ENCODE assay signal across 1 cellular context in the genomic region with DNA sequence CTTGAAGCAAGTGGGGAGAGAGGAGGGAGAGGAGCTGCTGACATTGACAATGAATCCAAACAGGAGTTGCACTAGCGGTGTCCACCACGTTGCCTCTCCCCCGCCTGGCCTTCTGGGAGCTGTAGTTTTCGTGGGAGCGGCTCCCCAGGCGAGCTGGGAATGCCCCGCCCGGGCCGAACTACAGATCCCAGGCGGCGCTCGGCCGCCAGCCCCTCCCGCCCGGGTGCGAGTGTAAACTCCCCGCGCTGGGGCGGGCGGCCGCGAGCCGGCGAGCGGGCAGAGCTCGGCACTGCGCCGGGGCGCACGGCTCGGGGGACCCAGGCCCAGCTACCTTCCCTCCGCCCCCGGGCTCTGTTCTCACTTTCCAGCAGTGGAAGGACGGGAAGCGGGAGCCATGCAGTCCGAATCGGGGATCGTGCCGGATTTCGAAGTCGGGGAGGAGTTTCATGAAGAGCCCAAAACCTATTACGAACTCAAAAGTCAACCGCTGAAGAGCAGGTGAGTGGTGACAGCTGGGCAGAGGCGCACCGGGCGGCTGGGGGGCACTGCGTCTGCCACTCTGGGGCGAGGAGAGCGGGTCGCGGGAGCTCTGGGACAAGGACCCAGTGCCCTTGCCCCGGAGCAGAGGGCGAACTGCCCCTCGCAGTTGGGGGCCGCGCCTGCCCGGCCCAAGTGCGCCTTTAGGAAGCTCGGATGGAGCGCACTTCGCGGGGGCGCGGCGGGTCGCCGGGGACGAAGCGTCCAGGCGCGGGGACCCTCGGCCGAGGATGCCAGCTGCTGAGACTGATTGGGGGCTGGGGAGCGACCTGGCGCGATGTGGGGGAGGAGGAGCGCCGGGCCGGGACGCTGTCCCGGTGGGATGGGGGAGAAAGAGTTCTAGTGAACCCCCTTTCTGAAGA.
TF ChIP-seq lines count a peak whose summit lies in the region.

Gene MITF (plus strand): TSS at position 261 of the 899 bp plus-strand sequence. CDS start 134 bp downstream, at position 395.

TF ChIP-seq in H1, 55 proteins besides CTCF, POLR2A, EP300 and RAD21 (continued from another document):
- TF ChIP-seq RBBP5 (IDR thresholded peaks at IDR 0.05; ENCODE audit: borderline replicate concordance, low read depth, low read length), result peak; percentile 92
- 0 out of 2 replicates have a peak, but pooled peaks have one; percentile 41 for TF ChIP-seq PHF8 (conservative IDR thresholded peaks at IDR 0.05; ENCODE audit: low read depth, low read length)
- no peak for TF ChIP-seq RFX5 (IDR thresholded peaks at IDR 0.05; ENCODE audit: borderline replicate concordance, low read depth, low read length)
- peak; percentile 48 for TF ChIP-seq CREB1 (IDR thresholded peaks at IDR 0.05)
- peak; percentile 49; the same call in 1 of the 2 replicates for TF ChIP-seq ATF3 (IDR thresholded peaks at IDR 0.05; ENCODE audit: insufficient read depth, low read depth, low read length)
- TF ChIP-seq TAF1 (IDR thresholded peaks at IDR 0.05; ENCODE audit: low read depth, low read length), result no peak
- TF ChIP-seq EZH2 (IDR thresholded peaks at IDR 0.05; ENCODE audit: low read depth, low read length, severe bottlenecking), result peak; percentile 48
- TF ChIP-seq, protein P1, sequence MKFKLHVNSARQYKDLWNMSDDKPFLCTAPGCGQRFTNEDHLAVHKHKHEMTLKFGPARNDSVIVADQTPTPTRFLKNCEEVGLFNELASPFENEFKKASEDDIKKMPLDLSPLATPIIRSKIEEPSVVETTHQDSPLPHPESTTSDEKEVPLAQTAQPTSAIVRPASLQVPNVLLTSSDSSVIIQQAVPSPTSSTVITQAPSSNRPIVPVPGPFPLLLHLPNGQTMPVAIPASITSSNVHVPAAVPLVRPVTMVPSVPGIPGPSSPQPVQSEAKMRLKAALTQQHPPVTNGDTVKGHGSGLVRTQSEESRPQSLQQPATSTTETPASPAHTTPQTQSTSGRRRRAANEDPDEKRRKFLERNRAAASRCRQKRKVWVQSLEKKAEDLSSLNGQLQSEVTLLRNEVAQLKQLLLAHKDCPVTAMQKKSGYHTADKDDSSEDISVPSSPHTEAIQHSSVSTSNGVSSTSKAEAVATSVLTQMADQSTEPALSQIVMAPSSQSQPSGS (IDR thresholded peaks at IDR 0.05; ENCODE audit: low read length), result no peak
- peak; percentile 25; the same call in 1 of the 2 replicates for TF ChIP-seq YY1 (IDR thresholded peaks at IDR 0.05; ENCODE audit: low read depth, low read length)
- peak in 1 of 2 experiments; percentile 95; a peak in 2 of 4 replicates for TF ChIP-seq HDAC2 (IDR thresholded peaks at IDR 0.05; ENCODE audit: borderline replicate concordance in 1 of 2, low read depth in 2 of 2, low read length in 2 of 2)
- TF ChIP-seq JUN (IDR thresholded peaks at IDR 0.05; ENCODE audit: low read depth, low read length), result no peak
- TF ChIP-seq SUZ12 (IDR thresholded peaks at IDR 0.05; ENCODE audit: low read length), result no peak; the same call in 1 of the 2 replicates
- TF ChIP-seq E2F6 (IDR thresholded peaks at IDR 0.05), result no peak
- no peak for TF ChIP-seq POLR2AphosphoS5 (IDR thresholded peaks at IDR 0.05; ENCODE audit: low read depth, low read length)
- no peak for TF ChIP-seq GABPA (IDR thresholded peaks at IDR 0.05; ENCODE audit: borderline replicate concordance, insufficient read depth, low read length)
- no peak for TF ChIP-seq BRCA1 (IDR thresholded peaks at IDR 0.05; ENCODE audit: low read depth, low read length)
- TF ChIP-seq KDM4A (IDR thresholded peaks at IDR 0.05; ENCODE audit: low read depth, low read length, severe bottlenecking), result peak; percentile 84
- TF ChIP-seq SAP30 (IDR thresholded peaks at IDR 0.05; ENCODE audit: insufficient read depth, insufficient replicate concordance, low read length), result no peak
- TF ChIP-seq CHD2 (IDR thresholded peaks at IDR 0.05; ENCODE audit: low read length), result peak; percentile 27; the same call in 1 of the 2 replicates
- peak; percentile 39 to 86; a peak in 2 of 4 replicates for TF ChIP-seq SIN3A (conservative IDR thresholded peaks at IDR 0.05 in 1 of 2, IDR thresholded peaks at IDR 0.05 in 1 of 2; ENCODE audit: low read depth in 1 of 2, low read length in 2 of 2)
- TF ChIP-seq TCF12 (IDR thresholded peaks at IDR 0.05; ENCODE audit: low read depth, low read length), result no peak
- TF ChIP-seq SP2 (IDR thresholded peaks at IDR 0.05; ENCODE audit: low read length), result no peak
- no peak for TF ChIP-seq TAF7 (optimal IDR thresholded peaks at IDR 0.05; ENCODE audit: borderline replicate concordance, low read depth, low read length)
- TF ChIP-seq RNF2 (IDR thresholded peaks at IDR 0.05; ENCODE audit: borderline replicate concordance, low read depth, low read length, missing control alignments, poor library complexity, severe bottlenecking), result no peak
- TF ChIP-seq NANOG (IDR thresholded peaks at IDR 0.05; ENCODE audit: insufficient read depth, low read depth, low read length, poor library complexity, severe bottlenecking), result no peak
- TF ChIP-seq TEAD4 (IDR thresholded peaks at IDR 0.05; ENCODE audit: low read depth, low read length), result no peak
- TF ChIP-seq CTBP2 (IDR thresholded peaks at IDR 0.05; ENCODE audit: borderline replicate concordance, insufficient read depth, insufficient read length, low read length), result peak; percentile 29
- peak; percentile 99 for TF ChIP-seq ASH2L (IDR thresholded peaks at IDR 0.05; ENCODE audit: low read length)
- no peak for TF ChIP-seq BCL11A (IDR thresholded peaks at IDR 0.05; ENCODE audit: low read depth in 2 of 2, low read length in 2 of 2)
- no peak for TF ChIP-seq SP1 (IDR thresholded peaks at IDR 0.05; ENCODE audit: low read depth, low read length)
- TF ChIP-seq BACH1 (IDR thresholded peaks at IDR 0.05; ENCODE audit: low read length), result no peak
- no peak for TF ChIP-seq CHD1 (IDR thresholded peaks at IDR 0.05; ENCODE audit: low read depth, low read length)
- no peak for TF ChIP-seq NRF1 (IDR thresholded peaks at IDR 0.05; ENCODE audit: low read depth, low read length)
- TF ChIP-seq POU5F1 (IDR thresholded peaks at IDR 0.05; ENCODE audit: low read depth, low read length), result no peak
- TF ChIP-seq JUND (IDR thresholded peaks at IDR 0.05; ENCODE audit: low read length), result no peak
- TF ChIP-seq MAX (IDR thresholded peaks at IDR 0.05), result peak; percentile 86
- no peak for TF ChIP-seq HDAC6 (IDR thresholded peaks at IDR 0.05; ENCODE audit: low read depth, low read length)
- TF ChIP-seq TBP (IDR thresholded peaks at IDR 0.05; ENCODE audit: low read depth, low read length), result 0 out of 2 replicates have a peak, but pooled peaks have one; percentile 11
- TF ChIP-seq USF2 (IDR thresholded peaks at IDR 0.05; ENCODE audit: low read length), result no peak
- no peak for TF ChIP-seq CBX5 (IDR thresholded peaks at IDR 0.05; ENCODE audit: low read depth, low read length)
- no peak for TF ChIP-seq KDM5A (IDR thresholded peaks at IDR 0.05; ENCODE audit: low read length)
- TF ChIP-seq CEBPB (IDR thresholded peaks at IDR 0.05; ENCODE audit: low read depth, low read length), result no peak
- no peak for TF ChIP-seq SP4 (IDR thresholded peaks at IDR 0.05; ENCODE audit: low read length)
- TF ChIP-seq SRF (IDR thresholded peaks at IDR 0.05; ENCODE audit: low read depth, low read length), result no peak
- TF ChIP-seq KDM1A (IDR thresholded peaks at IDR 0.05; ENCODE audit: borderline replicate concordance, low read length), result no peak
- peak; percentile 94 for TF ChIP-seq SIX5 (IDR thresholded peaks at IDR 0.05; ENCODE audit: low read depth, low read length)
- TF ChIP-seq SIRT6 (IDR thresholded peaks at IDR 0.05; ENCODE audit: low read length), result no peak
- peak; percentile 61; the same call in 1 of the 2 replicates for TF ChIP-seq EGR1 (IDR thresholded peaks at IDR 0.05; ENCODE audit: borderline replicate concordance, low read depth, low read length)
- TF ChIP-seq FOSL1 (IDR thresholded peaks at IDR 0.05; ENCODE audit: insufficient read depth, low read depth, low read length), result no peak
- TF ChIP-seq CHD7 (IDR thresholded peaks at IDR 0.05; ENCODE audit: insufficient replicate concordance, low read length), result no peak
- no peak for TF ChIP-seq ZNF274 (IDR thresholded peaks at IDR 0.05; ENCODE audit: borderline replicate concordance, extremely low read depth, low read length)
TF ChIP-seq in H1: peak in this region for 16.
